ENCODE assay signal across 1 cellular context in the genomic region with DNA sequence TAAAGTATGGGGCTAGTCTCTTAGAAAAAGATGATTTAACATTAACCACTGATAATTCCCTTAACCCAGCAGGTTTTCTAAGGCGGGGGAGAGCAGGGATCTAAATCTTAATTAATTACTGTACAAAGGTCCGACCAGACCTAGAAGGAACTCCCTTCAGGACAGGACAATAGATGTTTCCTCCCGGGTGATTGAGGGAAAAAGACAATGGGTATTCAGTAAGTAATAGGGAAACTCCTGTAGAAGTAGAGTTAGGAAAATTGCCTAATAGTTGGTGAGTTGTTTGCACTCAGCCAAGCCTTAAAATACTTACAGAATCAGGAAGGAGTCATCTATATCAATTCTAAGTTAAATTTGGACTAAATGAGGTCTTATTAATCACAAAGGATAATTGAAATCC.
TF ChIP-seq lines count a peak whose summit lies in the region.

No MANE protein-coding gene starts in this region.

TF ChIP-seq in K562, 482 proteins besides CTCF, POLR2A, EP300 and RAD21 (continued from another document):
- TF ChIP-seq, protein P1, sequence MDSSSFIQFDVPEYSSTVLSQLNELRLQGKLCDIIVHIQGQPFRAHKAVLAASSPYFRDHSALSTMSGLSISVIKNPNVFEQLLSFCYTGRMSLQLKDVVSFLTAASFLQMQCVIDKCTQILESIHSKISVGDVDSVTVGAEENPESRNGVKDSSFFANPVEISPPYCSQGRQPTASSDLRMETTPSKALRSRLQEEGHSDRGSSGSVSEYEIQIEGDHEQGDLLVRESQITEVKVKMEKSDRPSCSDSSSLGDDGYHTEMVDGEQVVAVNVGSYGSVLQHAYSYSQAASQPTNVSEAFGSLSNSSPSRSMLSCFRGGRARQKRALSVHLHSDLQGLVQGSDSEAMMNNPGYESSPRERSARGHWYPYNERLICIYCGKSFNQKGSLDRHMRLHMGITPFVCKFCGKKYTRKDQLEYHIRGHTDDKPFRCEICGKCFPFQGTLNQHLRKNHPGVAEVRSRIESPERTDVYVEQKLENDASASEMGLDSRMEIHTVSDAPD (CRISPR knock-in tag; IDR thresholded peaks at IDR 0.05): no peak
- TF ChIP-seq RUNX1 (IDR thresholded peaks at IDR 0.05; ENCODE audit: low read depth) (no peak), RBFOX2 (IDR thresholded peaks at IDR 0.05; ENCODE audit: low read depth, low read length) (no peak), RBBP5 (IDR thresholded peaks at IDR 0.05; ENCODE audit: borderline replicate concordance, insufficient read depth, low read length, poor library complexity, severe bottlenecking) (no peak), ZNF778 (CRISPR knock-in tag; IDR thresholded peaks at IDR 0.05) (no peak), ZZZ3 (IDR thresholded peaks at IDR 0.05) (no peak), NFXL1 (CRISPR knock-in tag; IDR thresholded peaks at IDR 0.05) (no peak), PATZ1 (CRISPR knock-in tag; IDR thresholded peaks at IDR 0.05; ENCODE audit: borderline replicate concordance) (no peak), PTBP1 (IDR thresholded peaks at IDR 0.05; ENCODE audit: low read depth, low read length) (no peak), RERE (CRISPR knock-in tag; IDR thresholded peaks at IDR 0.05; ENCODE audit: borderline replicate concordance) (no peak), SMARCC2 (IDR thresholded peaks at IDR 0.05; ENCODE audit: low read depth) (no peak), SIRT6 (IDR thresholded peaks at IDR 0.05; ENCODE audit: low read depth, low read length) (no peak), ZNF239 (CRISPR knock-in tag; IDR thresholded peaks at IDR 0.05) (no peak), ZNF41 (CRISPR knock-in tag; conservative IDR thresholded peaks at IDR 0.05) (no peak), ZNF282 (CRISPR knock-in tag; IDR thresholded peaks at IDR 0.05) (no peak)
- TF ChIP-seq, protein P2, sequence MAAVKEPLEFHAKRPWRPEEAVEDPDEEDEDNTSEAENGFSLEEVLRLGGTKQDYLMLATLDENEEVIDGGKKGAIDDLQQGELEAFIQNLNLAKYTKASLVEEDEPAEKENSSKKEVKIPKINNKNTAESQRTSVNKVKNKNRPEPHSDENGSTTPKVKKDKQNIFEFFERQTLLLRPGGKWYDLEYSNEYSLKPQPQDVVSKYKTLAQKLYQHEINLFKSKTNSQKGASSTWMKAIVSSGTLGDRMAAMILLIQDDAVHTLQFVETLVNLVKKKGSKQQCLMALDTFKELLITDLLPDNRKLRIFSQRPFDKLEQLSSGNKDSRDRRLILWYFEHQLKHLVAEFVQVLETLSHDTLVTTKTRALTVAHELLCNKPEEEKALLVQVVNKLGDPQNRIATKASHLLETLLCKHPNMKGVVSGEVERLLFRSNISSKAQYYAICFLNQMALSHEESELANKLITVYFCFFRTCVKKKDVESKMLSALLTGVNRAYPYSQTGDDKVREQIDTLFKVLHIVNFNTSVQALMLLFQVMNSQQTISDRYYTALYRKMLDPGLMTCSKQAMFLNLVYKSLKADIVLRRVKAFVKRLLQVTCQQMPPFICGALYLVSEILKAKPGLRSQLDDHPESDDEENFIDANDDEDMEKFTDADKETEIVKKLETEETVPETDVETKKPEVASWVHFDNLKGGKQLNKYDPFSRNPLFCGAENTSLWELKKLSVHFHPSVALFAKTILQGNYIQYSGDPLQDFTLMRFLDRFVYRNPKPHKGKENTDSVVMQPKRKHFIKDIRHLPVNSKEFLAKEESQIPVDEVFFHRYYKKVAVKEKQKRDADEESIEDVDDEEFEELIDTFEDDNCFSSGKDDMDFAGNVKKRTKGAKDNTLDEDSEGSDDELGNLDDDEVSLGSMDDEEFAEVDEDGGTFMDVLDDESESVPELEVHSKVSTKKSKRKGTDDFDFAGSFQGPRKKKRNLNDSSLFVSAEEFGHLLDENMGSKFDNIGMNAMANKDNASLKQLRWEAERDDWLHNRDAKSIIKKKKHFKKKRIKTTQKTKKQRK (IDR thresholded peaks at IDR 0.05; ENCODE audit: borderline replicate concordance, low read depth, low read length): no peak
